Comparison of ENCODE assay signal across 20 cellular contexts in the genomic region with DNA sequence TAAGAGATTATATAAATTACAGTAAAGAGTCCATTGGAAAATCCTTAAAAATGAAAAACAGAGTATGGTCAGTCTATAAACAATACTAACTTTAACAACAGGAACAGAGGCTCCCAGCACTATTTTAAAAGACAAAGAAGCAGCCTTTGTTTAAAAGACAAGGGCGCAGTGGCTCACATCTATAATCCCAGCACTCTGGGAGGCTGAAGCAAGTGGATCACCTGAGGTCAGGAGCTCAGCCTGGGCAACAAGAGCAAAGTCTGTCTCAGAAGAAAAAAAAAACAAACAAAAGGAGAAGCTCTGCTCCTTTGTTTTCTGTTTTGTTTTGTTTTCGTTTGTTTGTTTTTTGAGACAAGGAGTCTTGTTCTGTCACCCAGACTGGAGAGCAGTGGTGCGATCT.
"Had no signal": no experiment of that assay in that cellular context is flagged by ENCODE, and none has a peak within 500 bp of the region (broad histone marks: within the 10 kb centered on the region; RNA-seq: fewer than 3 reads in every experiment).

No MANE protein-coding gene starts in this region.

- H3K36me3 Mint-ChIP-seq: natural killer cell treated with Interleukin-12 subunit alpha and Interleukin-12 subunit beta and Interleukin-15 and Interleukin-18, amount 100 ng/mL, for 72 hours had no signal

- H3K36me3 ChIP-seq: gastroesophageal sphincter, left ventricle myocardium inferior, sigmoid colon, stomach, thoracic aorta, transverse colon had no signal

- H3K9me3 ChIP-seq: esophagus squamous epithelium, gastroesophageal sphincter, left ventricle myocardium inferior, sigmoid colon, stomach, thoracic aorta, transverse colon had no signal

- H3K27me3 Mint-ChIP-seq: natural killer cell treated with Interleukin-12 subunit alpha and Interleukin-12 subunit beta and Interleukin-15 and Interleukin-18, amount 100 ng/mL, for 72 hours; stimulated activated naive B cell treated with anti-CD40 and anti-IgM and Interleukin-4, amounts not matched to agents 10 μg/mL and 1 μg/mL and 100 μg/mL, for 72 hours had no signal

- H3K9me3 Mint-ChIP-seq: natural killer cell treated with Interleukin-12 subunit alpha and Interleukin-12 subunit beta and Interleukin-15 and Interleukin-18, amount 100 ng/mL, for 72 hours; stimulated activated naive B cell treated with anti-CD40 and anti-IgM and Interleukin-4, amounts not matched to agents 10 μg/mL and 1 μg/mL and 100 μg/mL, for 72 hours had no signal

- H3K27ac Mint-ChIP-seq: natural killer cell treated with Interleukin-12 subunit alpha and Interleukin-12 subunit beta and Interleukin-15 and Interleukin-18, amount 100 ng/mL, for 72 hours had no signal

- H3K4me3 ChIP-seq: esophagus squamous epithelium, gastroesophageal sphincter, left ventricle myocardium inferior, lung, sigmoid colon, skin epidermis, stomach, thoracic aorta, transverse colon had no signal

- DNase-seq: esophagus squamous epithelium; foreskin fibroblast; glutamatergic neuron; kidney; left cardiac atrium; left ventricle myocardium inferior; mesenchymal stem cell; midbrain; sigmoid colon; stimulated activated CD4-positive, alpha-beta T cell treated with anti-CD3 and anti-CD28 coated beads, Interleukin-2, amount 100 ng/mL, for 24 hours; stimulated activated CD4-positive, alpha-beta T cell treated with anti-CD3 and anti-CD28 coated beads, Interleukin-4, amount 100 ng/mL, for 4 hours; stimulated activated naive B cell treated with anti-CD40 and anti-IgM and Interleukin-4, amounts not matched to agents 10 μg/mL and 1 μg/mL and 100 μg/mL, for 72 hours; stomach; substantia nigra; transverse colon had no signal

- H3K27me3 ChIP-seq: esophagus squamous epithelium, gastroesophageal sphincter, sigmoid colon, stomach, transverse colon had no signal

- H3K27ac ChIP-seq: esophagus squamous epithelium, gastroesophageal sphincter, left ventricle myocardium inferior, sigmoid colon, skin epidermis, stomach, thoracic aorta, transverse colon had no signal

- H3K4me3 Mint-ChIP-seq: natural killer cell treated with Interleukin-12 subunit alpha and Interleukin-12 subunit beta and Interleukin-15 and Interleukin-18, amount 100 ng/mL, for 72 hours; stimulated activated naive B cell treated with anti-CD40 and anti-IgM and Interleukin-4, amounts not matched to agents 10 μg/mL and 1 μg/mL and 100 μg/mL, for 72 hours had no signal
